In the genomic region with DNA sequence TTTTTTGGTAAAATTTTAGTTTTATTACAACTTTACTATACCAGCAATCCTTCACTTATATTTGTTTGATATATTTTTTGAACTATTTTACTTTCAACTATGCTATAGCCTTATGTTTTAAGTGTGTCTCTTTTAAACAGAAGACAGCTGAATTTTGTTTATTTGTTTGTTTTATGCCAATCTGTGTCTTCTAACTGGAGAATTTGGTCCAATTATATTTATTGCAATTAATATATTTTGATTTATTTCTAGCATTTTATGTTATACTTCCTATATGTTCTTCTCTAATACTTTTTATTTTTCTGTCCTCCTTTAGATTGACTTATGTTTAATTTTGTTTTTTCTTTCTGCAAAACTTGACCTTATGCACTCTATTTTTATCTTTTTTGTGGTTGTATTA, we compare ENCODE assay signal across 25 cellular contexts. TPM values are rescaled to one million over a fixed set of nuclear protein-coding genes. Genes with fewer than 3 reads are reported as not detected.
DNase-seq lines count a peak whose midpoint lies in the region; ATAC-seq, FAIRE-seq and TF ChIP-seq lines count a peak whose summit lies in the region.
"Had no signal": no experiment of that assay in that cellular context is flagged by ENCODE, and none has a peak within 500 bp of the region (broad histone marks: within the 10 kb centered on the region; RNA-seq: fewer than 3 reads in every experiment).

No MANE protein-coding gene starts in this region.

- H3K27ac ChIP-seq in HEK293 (ENCODE audit: extremely low read depth, low read depth, low read length) = no peak overlapping the region
- no peak overlapping the region for H3K27ac ChIP-seq in kidney (ENCODE audit: low read depth in 2 of 2, low read length in 2 of 2)
- H3K27ac ChIP-seq: 22Rv1, A549, BLaER1 had no signal

- FAIRE-seq in endometrium (lab: Jason Lieb, UNC) = peak; percentile 37
- FAIRE-seq in kidney (lab: Jason Lieb, UNC) = peak; percentile 27
- FAIRE-seq: A549, GM12878, GM12892, GM18507, GM19239 had no signal

- no peaks in the 10 kb centered on the region for H3K9me3 ChIP-seq in HEK293 (ENCODE audit: control insufficient read depth, insufficient read depth, low read depth, low read length)
- no peaks in the 10 kb centered on the region for H3K9me3 ChIP-seq in kidney (ENCODE audit: control insufficient read depth in 1 of 2, low read length in 2 of 2)
- H3K9me3 ChIP-seq: BE2C had no signal

- CTCF ChIA-PET in HEK293 (lab: Yijun Ruan, JAX) = no interaction called here

- H3K4me3 ChIP-seq in HEK293 (ENCODE audit: low read depth, low read length) (no peak overlapping the region), kidney (ENCODE audit: low read length in 2 of 2) (no peak overlapping the region)
- H3K4me3 ChIP-seq: A549, BLaER1, GM12878 had no signal

- TF ChIP-seq CTCF in HEK293 (tag by site-specific recombination; IDR thresholded peaks at IDR 0.05) (no peak), kidney (IDR thresholded peaks at IDR 0.05; ENCODE audit: borderline replicate concordance, extremely low read depth, insufficient read depth) (no peak)

- H3K4me1 ChIP-seq in HEK293 (ENCODE audit: control insufficient read depth, insufficient read depth, low read length) (no peaks in the 10 kb centered on the region), kidney (ENCODE audit: control insufficient read depth in 1 of 2, insufficient read depth in 1 of 2, low read depth in 1 of 2, low read length in 2 of 2) (no peaks in the 10 kb centered on the region)
- H3K4me1 ChIP-seq: BE2C had no signal

- POLR2A ChIA-PET in HEK293 (lab: Yijun Ruan, JAX) = no interaction called here

- no peak for ATAC-seq in GM18909 (IDR thresholded peaks at IDR 0.05; ENCODE audit: poor library complexity, unreplicated experiment)
- ATAC-seq: A549, GM12878 had no signal

- intact Hi-C loops in kidney (cut with DNase I) = no loop called here

- H3K36me3 ChIP-seq in HEK293 (ENCODE audit: control insufficient read depth in 2 of 2, insufficient read depth in 1 of 2, low read length in 2 of 2) = no peaks in the 10 kb centered on the region
- no peaks in the 10 kb centered on the region for H3K36me3 ChIP-seq in kidney (ENCODE audit: control insufficient read depth in 1 of 2, insufficient read depth in 2 of 2, low read length in 2 of 2)
- H3K36me3 ChIP-seq: BE2C, BLaER1 had no signal

- DNase-seq in kidney = no peak
- no peak for DNase-seq in AG20443 (ENCODE audit: low spot score)
- DNase-seq: BE2C; C1 segment of cervical spinal cord; CD4-positive, alpha-beta memory T cell; CD4-positive, CD25-positive, alpha-beta regulatory T cell; CD8-positive, alpha-beta memory T cell; COR-L47; DMS 273 treated with DMSO at 0.1 percent for 48 hours; DMS153; DMS53; DMS79; DND-41; EL; GDM1 had no signal

- H3K9ac ChIP-seq in kidney (ENCODE audit: low read length in 2 of 2) = no peak overlapping the region
- H3K9ac ChIP-seq: BLaER1 had no signal

TF ChIP-seq in HEK293, 187 proteins besides CTCF, POLR2A, EP300 and RAD21:
- no peak for TF ChIP-seq ZNF629 (tag by site-specific recombination; IDR thresholded peaks at IDR 0.05)
- no peak for TF ChIP-seq ZNF292 (tag by site-specific recombination; IDR thresholded peaks at IDR 0.05; ENCODE audit: borderline replicate concordance, low read depth)
- TF ChIP-seq ZNF701 (tag by site-specific recombination; IDR thresholded peaks at IDR 0.05) = no peak
- TF ChIP-seq, protein P1, sequence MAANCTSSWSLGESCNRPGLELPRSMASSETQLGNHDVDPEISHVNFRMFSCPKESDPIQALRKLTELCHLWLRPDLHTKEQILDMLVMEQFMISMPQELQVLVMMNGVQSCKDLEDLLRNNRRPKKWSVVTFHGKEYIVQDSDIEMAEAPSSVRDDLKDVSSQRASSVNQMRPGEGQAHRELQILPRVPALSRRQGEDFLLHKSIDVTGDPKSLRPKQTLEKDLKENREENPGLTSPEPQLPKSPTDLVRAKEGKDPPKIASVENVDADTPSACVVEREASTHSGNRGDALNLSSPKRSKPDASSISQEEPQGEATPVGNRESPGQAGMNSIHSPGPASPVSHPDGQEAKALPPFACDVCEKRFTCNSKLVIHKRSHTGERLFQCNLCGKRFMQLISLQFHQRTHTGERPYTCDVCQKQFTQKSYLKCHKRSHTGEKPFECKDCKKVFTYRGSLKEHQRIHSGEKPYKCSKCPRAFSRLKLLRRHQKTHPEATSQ (tag by site-specific recombination; IDR thresholded peaks at IDR 0.05) = no peak
- TF ChIP-seq SETDB1 (IDR thresholded peaks at IDR 0.05; ENCODE audit: insufficient read length, low read length) = peak; percentile 2
- TF ChIP-seq ZNF747 (tag by site-specific recombination; IDR thresholded peaks at IDR 0.05) = no peak

RNA-seq across cellular contexts. Expression of a gene that starts 4.9 kb away (rescaled TPM):
- 8.4 TPM for total RNA-seq in kidney
- 126 TPM for polyA plus RNA-seq in kidney (ENCODE audit: insufficient read depth, low read depth, low replicate concordance)
- total RNA-seq: CD4-positive, CD25-positive, alpha-beta regulatory T cell had no signal
- polyA plus RNA-seq: A549 had no signal
